In genomic region chr17:75635610-75636202, GRCh38 we compare ENCODE assay signal across 17 cellular contexts. TPM values are rescaled to one million over a fixed set of nuclear protein-coding genes. Genes with fewer than 3 reads are reported as not detected.
A peak's percentile ranks its signal among the peaks of the same experiment; 100 is the strongest.
DNase-seq lines count a peak whose midpoint lies in the region; ATAC-seq and TF ChIP-seq lines count a peak whose summit lies in the region.
"Had no signal": no experiment of that assay in that cellular context is flagged by ENCODE, and none has a peak within 500 bp of the region (broad histone marks: within the 10 kb centered on the region; RNA-seq: fewer than 3 reads in every experiment).

No MANE protein-coding gene starts in this region.

- H3K9me3 ChIP-seq in Peyer's patch = no peaks in the 10 kb centered on the region
- H3K9me3 ChIP-seq in endocrine pancreas (ENCODE audit: control insufficient read depth, low read length) = no peaks in the 10 kb centered on the region
- no peaks in the 10 kb centered on the region for H3K9me3 ChIP-seq in mucosa of descending colon
- H3K9me3 ChIP-seq in upper lobe of left lung = no peaks in the 10 kb centered on the region

- intact Hi-C loops in mucosa of descending colon (cut with DNase I, micrococcal nuclease) = no loop called here

- peak overlapping the region; percentile 45 for H3K9ac ChIP-seq in endocrine pancreas (ENCODE audit: control insufficient read depth, insufficient read depth, low read length)

- H3K4me1 ChIP-seq in Peyer's patch (peaks cover 5 to 63% (median 9%) of the 10 kb centered on the region in 4 donors), endocrine pancreas (ENCODE audit: control insufficient read depth, insufficient read depth, low read length) (no peaks in the 10 kb centered on the region), mucosa of descending colon (ENCODE audit: low read depth) (peaks cover 37% of the 10 kb centered on the region), upper lobe of left lung (peaks cover 22 to 50% (median 38%) of the 10 kb centered on the region in 4 donors)

- H3K27me3 ChIP-seq in Peyer's patch (no peaks in the 10 kb centered on the region), endocrine pancreas (ENCODE audit: control insufficient read depth, insufficient read depth, low read length) (no peaks in the 10 kb centered on the region), upper lobe of left lung (no peaks in the 10 kb centered on the region)

- H3K36me3 ChIP-seq in Peyer's patch (no peaks in the 10 kb centered on the region), endocrine pancreas (ENCODE audit: control insufficient read depth, insufficient read depth, low read length) (no peaks in the 10 kb centered on the region), mucosa of descending colon (ENCODE audit: low read depth) (no peaks in the 10 kb centered on the region), upper lobe of left lung (peaks cover 0 to 6% (median 3%) of the 10 kb centered on the region in 4 donors)

- no peak for TF ChIP-seq EP300 in upper lobe of left lung (IDR thresholded peaks at IDR 0.05)

- DNase-seq in Peyer's patch (peak in 2 of 3 donors; percentile 77 to 84), mucosa of descending colon (peak; percentile 74 to 77 (median 75)), upper lobe of left lung (peak; percentile 60 to 79), kidney glomerular epithelial cell (lab: John Stamatoyannopoulos, UW) (no peak), DMS79 (lab: John Stamatoyannopoulos, UW) (no peak)
- DNase-seq: activated CD8-positive, alpha-beta memory T cell treated with anti-CD3 and anti-CD28 coated beads, Interleukin-2, amount 10 ng/mL, durations not matched to agents 7 days and 5 days; activated naive CD8-positive, alpha-beta T cell treated with anti-CD3 and anti-CD28 coated beads, Interleukin-2, amount 50 U/mL, for 24 hours; effector memory CD4-positive, alpha-beta T cell; mammary epithelial cell; NCI-H446; stimulated activated CD4-positive, alpha-beta T cell treated with anti-CD3 and anti-CD28 coated beads, Interleukin-4, amount 100 ng/mL, for 1 hour; stimulated activated naive CD8-positive, alpha-beta T cell treated with anti-CD3 and anti-CD28 coated beads, Interleukin-15, Interleukin-2, amounts not matched to agents 100 U/mL and 50 U/mL, for 24 hours; T-helper 9 cell had no signal

- peak in 2 of 6 experiments; percentile 9 to 26 for TF ChIP-seq CTCF in Peyer's patch (IDR thresholded peaks at IDR 0.05)
- no peak for TF ChIP-seq CTCF in mucosa of descending colon (IDR thresholded peaks at IDR 0.05)
- no peak for TF ChIP-seq CTCF in upper lobe of left lung (IDR thresholded peaks at IDR 0.05)

- 33 to 45% methylated on average over 1 to 15 of the region's 16 CpGs for WGBS in upper lobe of left lung, 2 donors

- H3K4me3 ChIP-seq in Peyer's patch (no peak overlapping the region), endocrine pancreas (ENCODE audit: control insufficient read depth, insufficient read depth, low read length) (no peak overlapping the region), mucosa of descending colon (no peak overlapping the region), upper lobe of left lung (no peak overlapping the region)

- peak; percentile 54 for ATAC-seq in mucosa of descending colon
- ATAC-seq in upper lobe of left lung (ENCODE audit: low FRiP score in 2 of 2) = no peak
- ATAC-seq in GM21825 (IDR thresholded peaks at IDR 0.05; ENCODE audit: unreplicated experiment) = no peak
- ATAC-seq: activated CD8-positive, alpha-beta memory T cell treated with anti-CD3 and anti-CD28 coated beads, Interleukin-2, amount 10 ng/mL, durations not matched to agents 7 days and 5 days; activated naive CD8-positive, alpha-beta T cell treated with anti-CD3 and anti-CD28 coated beads, Interleukin-2, amount 50 U/mL, for 24 hours; Panc1; stimulated activated naive CD8-positive, alpha-beta T cell treated with anti-CD3 and anti-CD28 coated beads, Interleukin-15, Interleukin-2, amounts not matched to agents 100 U/mL and 50 U/mL, for 24 hours had no signal

- TF ChIP-seq POLR2A in Peyer's patch (IDR thresholded peaks at IDR 0.05) (no peak), upper lobe of left lung (IDR thresholded peaks at IDR 0.05) (no peak)

- peak overlapping the region in 2 of 4 donors; percentile 45 to 75 for H3K27ac ChIP-seq in Peyer's patch
- H3K27ac ChIP-seq in upper lobe of left lung = peak overlapping the region; percentile 39 to 68 (median 60)

RNA-seq across cellular contexts. Expression of gene SMIM5, which starts 2.5 kb away (rescaled TPM):
- total RNA-seq in Peyer's patch (100 to 1,000 TPM in 1 of 4 donors, 10 to 100 TPM in 2, not detected in 1; 68.8 to 161 (median 97.1) TPM), mucosa of descending colon (10 to 100 TPM; 20.7 to 41.6 (median 27.5) TPM), upper lobe of left lung (1 to 10 TPM; 1.9 to 7.3 (median 3.3) TPM)
- total RNA-seq: mammary epithelial cell, pulmonary artery endothelial cell had no signal

RNA-seq across cellular contexts. Expression of gene RECQL5, which starts 31.2 kb away (rescaled TPM):
- 10 to 100 TPM; 26.3 to 85.0 (median 44.1) TPM for total RNA-seq in Peyer's patch
- total RNA-seq in mucosa of descending colon = 10 to 100 TPM; 29.3 to 41.9 (median 30.1) TPM
- 10 to 100 TPM; 11.4 to 97.4 (median 41.4) TPM for total RNA-seq in upper lobe of left lung

RNA-seq across cellular contexts. Expression of gene SAP30BP, which starts 31.4 kb away (rescaled TPM):
- total RNA-seq in Peyer's patch (100 to 1,000 TPM in 2 of 4 donors, 10 to 100 TPM in 2; 65.3 to 117 (median 101) TPM), mucosa of descending colon (10 to 100 TPM; 76.5 to 83.8 (median 76.9) TPM), upper lobe of left lung (100 to 1,000 TPM in 1 of 6 donors, 10 to 100 TPM in 5; 64.1 to 125 (median 80.8) TPM)

RNA-seq across cellular contexts. Expression of gene MYO15B, which starts 48.1 kb away (rescaled TPM):
- total RNA-seq in Peyer's patch (1,000 to 10,000 TPM in 3 of 4 donors, 100 to 1,000 TPM in 1; 552 to 2,671 (median 1,951) TPM), mucosa of descending colon (1,000 to 10,000 TPM in 1 of 3 donors, 100 to 1,000 TPM in 2; 591 to 1,071 (median 660) TPM), upper lobe of left lung (100 to 1,000 TPM in 4 of 6 donors, 10 to 100 TPM in 2; 89.8 to 592 (median 183) TPM)

Comparison
In these comparisons a context has a peak if more than half of its experiments do, and no peak if none do; other contexts are left out.
1. DNase-seq: peak in Peyer's patch (2 of 3), mucosa of descending colon (3 of 3) and upper lobe of left lung (2 of 2); none in kidney glomerular epithelial cell (single experiment) and DMS79 (single experiment).